23 cellular contexts compared by ENCODE assay signal in the genomic region with DNA sequence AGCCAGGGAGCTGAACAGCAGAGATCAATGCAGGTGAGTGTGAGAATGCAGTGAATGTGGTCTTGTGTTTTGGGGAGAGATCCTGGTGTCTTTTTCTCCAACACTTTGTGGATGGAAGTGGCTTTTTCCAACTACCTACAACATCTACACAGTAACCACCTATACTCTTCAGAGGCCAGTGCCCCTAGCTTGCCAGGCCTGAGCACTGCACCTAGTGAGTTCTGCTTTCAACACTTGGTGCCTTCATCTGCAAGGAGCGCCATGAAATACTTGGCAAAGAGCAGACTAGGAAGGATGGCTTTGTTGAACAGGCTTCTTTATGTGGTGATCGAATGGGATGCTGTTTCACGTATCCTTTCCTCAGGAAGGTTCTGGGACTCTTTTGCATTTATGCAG. TPM values are rescaled to one million over a fixed set of nuclear protein-coding genes. Genes with fewer than 3 reads are reported as not detected.
DNase-seq lines count a peak whose midpoint lies in the region; ATAC-seq, FAIRE-seq and TF ChIP-seq lines count a peak whose summit lies in the region.
"Had no signal": no experiment of that assay in that cellular context is flagged by ENCODE, and none has a peak within 500 bp of the region (broad histone marks: within the 10 kb centered on the region; RNA-seq: fewer than 3 reads in every experiment).

No MANE protein-coding gene starts in this region.

- POLR2A ChIA-PET in H1 (lab: Charles Lee; ENCODE audit: partially characterized antibody), result interaction anchor here (0.7 to 1.9 kb wide), 4 partner anchors 21 to 45 kb away, joined by 3 to 6 read pairs (median 5); a partner anchor contains a TSS

- no peak overlapping the region for H3K4ac ChIP-seq in H1 (replicated peaks; ENCODE audit: insufficient read length, low read depth, low read length)
- no peak overlapping the region for H3K4ac ChIP-seq in trophoblast cell (ENCODE audit: low read depth, low read length)

- H4K91ac ChIP-seq in H1 (replicated peaks; ENCODE audit: insufficient read length, low read length) (no peak overlapping the region), trophoblast cell (ENCODE audit: low read depth, low read length) (peak overlapping the region; percentile 31)

- H3K27ac ChIP-seq in breast epithelium (peak overlapping the region; percentile 34 to 77), mammary epithelial cell (ENCODE audit: insufficient read depth, low read depth, low read length) (no peak overlapping the region), H1 (ENCODE audit: low read depth, low read length) (no peak overlapping the region), trophoblast cell (ENCODE audit: low read depth, low read length) (peak overlapping the region; percentile 42), tibial nerve (no peak overlapping the region), heart left ventricle (no peak overlapping the region)
- H3K27ac ChIP-seq: Peyer's patch, SJCRH30 had no signal

- H2BK120ac ChIP-seq in H1 (replicated peaks; ENCODE audit: low read depth, low read length) (no peak overlapping the region), trophoblast cell (ENCODE audit: insufficient read depth, low read length, poor library complexity) (peak overlapping the region; percentile 10)

- TF ChIP-seq CTCF in breast epithelium (IDR thresholded peaks at IDR 0.05) (no peak), mammary epithelial cell (conservative IDR thresholded peaks at IDR 0.05 in 1 of 2, IDR thresholded peaks at IDR 0.05 in 1 of 2; ENCODE audit: extremely low read depth in 1 of 2, insufficient read depth in 1 of 2, low read depth in 1 of 2, low read length in 2 of 2) (no peak), H1 (IDR thresholded peaks at IDR 0.05; ENCODE audit: control extremely low read depth in 1 of 3, insufficient read depth in 1 of 3, low read depth in 1 of 3, low read length in 3 of 3) (no peak), tibial nerve (IDR thresholded peaks at IDR 0.05) (no peak), heart left ventricle (IDR thresholded peaks at IDR 0.05) (no peak)

- H2AK5ac ChIP-seq in H1 (ENCODE audit: low read depth, low read length) (no peak overlapping the region), trophoblast cell (ENCODE audit: low read length) (peak overlapping the region; percentile 65)

- H3K79me2 ChIP-seq in mammary epithelial cell (ENCODE audit: insufficient read depth, low read length) (no peaks in the 10 kb centered on the region), H1 (ENCODE audit: control insufficient read depth in 1 of 2, insufficient read depth in 2 of 2, low read length in 2 of 2) (no peaks in the 10 kb centered on the region), trophoblast cell (ENCODE audit: control insufficient read depth, insufficient read depth, low read length, poor library complexity) (no peaks in the 10 kb centered on the region)

- H3K36me3 ChIP-seq in breast epithelium (no peaks in the 10 kb centered on the region), mammary epithelial cell (ENCODE audit: insufficient read depth, low read length) (no peaks in the 10 kb centered on the region), H1 (ENCODE audit: control insufficient read depth in 2 of 4, insufficient read depth in 4 of 4, low read length in 3 of 4) (no peaks in the 10 kb centered on the region), trophoblast cell (ENCODE audit: control insufficient read depth in 1 of 2, insufficient read depth in 2 of 2, low read length in 2 of 2) (no peaks in the 10 kb centered on the region), tibial nerve (no peaks in the 10 kb centered on the region), heart left ventricle (no peaks in the 10 kb centered on the region)
- H3K36me3 ChIP-seq: Peyer's patch, SJCRH30 had no signal

- H2BK20ac ChIP-seq in H1 (ENCODE audit: low read length), result no peak overlapping the region

- H3K79me1 ChIP-seq in H1 (ENCODE audit: low read depth, low read length) (no peaks in the 10 kb centered on the region), trophoblast cell (ENCODE audit: low read length) (peaks cover 5% of the 10 kb centered on the region)

- dilution Hi-C loops in mammary epithelial cell (cut with HindIII; ENCODE audit: low sequenced_read_pairs), result no loop called here

- no peak overlapping the region for H2BK15ac ChIP-seq in H1 (ENCODE audit: low read length)

- no peaks in the 10 kb centered on the region for H4K20me1 ChIP-seq in mammary epithelial cell (ENCODE audit: insufficient read depth, low read length)
- H4K20me1 ChIP-seq in H1 (replicated peaks in 1 of 2; ENCODE audit: control insufficient read depth in 1 of 2, insufficient read depth in 2 of 2, low read length in 2 of 2), result no peaks in the 10 kb centered on the region

- H2BK5ac ChIP-seq in H1 (ENCODE audit: low read depth, low read length) (no peak overlapping the region), trophoblast cell (ENCODE audit: low read depth, low read length, poor library complexity) (peak overlapping the region; percentile 7)

- no peaks in the 10 kb centered on the region for H3K9me3 ChIP-seq in breast epithelium
- no peaks in the 10 kb centered on the region for H3K9me3 ChIP-seq in mammary epithelial cell (replicated peaks; ENCODE audit: insufficient read depth, low read length)
- H3K9me3 ChIP-seq in H1 (ENCODE audit: insufficient read depth in 2 of 2, low read depth in 1 of 2, low read length in 1 of 2), result no peaks in the 10 kb centered on the region
- H3K9me3 ChIP-seq in trophoblast cell (ENCODE audit: insufficient read depth, low read depth, low read length), result no peaks in the 10 kb centered on the region
- H3K9me3 ChIP-seq in tibial nerve, result no peaks in the 10 kb centered on the region
- no peaks in the 10 kb centered on the region for H3K9me3 ChIP-seq in heart left ventricle
- H3K9me3 ChIP-seq: Peyer's patch, SJCRH30 had no signal

- TF ChIP-seq POLR2A in breast epithelium (IDR thresholded peaks at IDR 0.05) (no peak), H1 (IDR thresholded peaks at IDR 0.05; ENCODE audit: control extremely low read depth in 1 of 2, low read depth in 2 of 2, low read length in 2 of 2) (no peak), tibial nerve (IDR thresholded peaks at IDR 0.05) (no peak), heart left ventricle (IDR thresholded peaks at IDR 0.05) (no peak)

- H3K14ac ChIP-seq in H1 (ENCODE audit: insufficient read length), result no peak overlapping the region
- peak overlapping the region; percentile 64 for H3K14ac ChIP-seq in trophoblast cell (ENCODE audit: low read length)

- H4K8ac ChIP-seq in H1 (ENCODE audit: extremely low read depth, insufficient read depth, low read length) (no peak overlapping the region), trophoblast cell (ENCODE audit: low read depth, low read length) (peak overlapping the region; percentile 14)

- 72% methylated on average over 3 of the region's 3 CpGs for WGBS in mammary epithelial cell (ENCODE audit: low coverage, missing lambda C conversion rate)
- 87% methylated on average over 3 of the region's 3 CpGs; no CpG with 5 or more reads in 1 of the 2 experiments for WGBS in H1 (ENCODE audit: extremely low coverage in 1 of 2, insufficient coverage in 1 of 2, insufficient read length in 1 of 2, insufficient replicate concordance in 2 of 2, low coverage in 1 of 2, low lambda C conversion rate in 2 of 2, missing lambda C conversion rate in 1 of 2), 2 experiments
- no CpG with 5 or more reads among the region's 3 CpGs for WGBS in trophoblast cell (ENCODE audit: extremely low coverage, insufficient coverage, insufficient read length)
- 93 to 94% methylated on average over 3 of the region's 3 CpGs for WGBS in tibial nerve, 2 donors
- 90 to 94% (median 93%) methylated on average over 3 of the region's 3 CpGs for WGBS in heart left ventricle, 4 donors

- H4K12ac ChIP-seq in trophoblast cell (ENCODE audit: low read depth, low read length), result no peak overlapping the region

- intact Hi-C loops in breast epithelium (cut with DNase I; ENCODE audit: low total_unique reads) (no loop called here), mammary epithelial cell (cut with micrococcal nuclease) (no loop called here), heart left ventricle (cut with DNase I) (no loop called here)

- H3K56ac ChIP-seq in H1 (replicated peaks; ENCODE audit: insufficient read length, low read depth, low read length), result no peak overlapping the region

- H2BK12ac ChIP-seq in H1 (ENCODE audit: low read depth, low read length) (no peak overlapping the region), trophoblast cell (ENCODE audit: low read length) (peak overlapping the region; percentile 5)

- in situ Hi-C loops in mammary epithelial cell (cut with MboI; ENCODE audit: low sequenced_read_pairs in 2 of 2), result no loop called here

- H3K4me1 ChIP-seq in breast epithelium (peaks cover 0 to 6% of the 10 kb centered on the region in 2 donors), mammary epithelial cell (ENCODE audit: insufficient read depth, low read length) (peaks cover 8% of the 10 kb centered on the region), H1 (replicated peaks in 1 of 4; ENCODE audit: control insufficient read depth in 3 of 4, insufficient read depth in 4 of 4, low read length in 3 of 4) (peaks cover 0 to 4% (median 3%) of the 10 kb centered on the region in 4 experiments; a peak in 6 of 7 replicates), trophoblast cell (ENCODE audit: control insufficient read depth in 1 of 2, insufficient read depth in 2 of 2, low read length in 2 of 2) (peaks cover 10 to 15% of the 10 kb centered on the region in 2 experiments), tibial nerve (no peaks in the 10 kb centered on the region), heart left ventricle (peaks cover 0 to 8% (median 0%) of the 10 kb centered on the region in 12 donors)
- H3K4me1 ChIP-seq: Peyer's patch had no signal

- no peak overlapping the region for H3K9ac ChIP-seq in mammary epithelial cell (ENCODE audit: insufficient read depth, low read length)
- H3K9ac ChIP-seq in H1 (replicated peaks in 1 of 4; ENCODE audit: extremely low read depth in 1 of 4, low read depth in 3 of 4, low read length in 3 of 4), result no peak overlapping the region
- no peak overlapping the region for H3K9ac ChIP-seq in trophoblast cell (ENCODE audit: low read length)

- no TSS peak for BruUV-seq in mammary epithelial cell (replicated peaks; lab: Mats Ljungman, UMichigan)

- H3K18ac ChIP-seq in H1 (ENCODE audit: extremely low read depth, low read length), result no peak overlapping the region
- H3K18ac ChIP-seq in trophoblast cell (ENCODE audit: low read length), result no peak overlapping the region

- ATAC-seq in GM21723 (IDR thresholded peaks at IDR 0.05; ENCODE audit: unreplicated experiment) (no peak), heart left ventricle (no peak)
- ATAC-seq: GM12878 had no signal

- H3K27me3 ChIP-seq in breast epithelium (no peaks in the 10 kb centered on the region), mammary epithelial cell (ENCODE audit: insufficient read depth, low read length) (no peaks in the 10 kb centered on the region), H1 (replicated peaks in 1 of 4; ENCODE audit: control insufficient read depth in 3 of 4, extremely low read depth in 1 of 4, insufficient read depth in 3 of 4, low read length in 3 of 4) (no peaks in the 10 kb centered on the region), trophoblast cell (ENCODE audit: insufficient read depth, low read length) (no peaks in the 10 kb centered on the region), tibial nerve (no peaks in the 10 kb centered on the region), heart left ventricle (no peaks in the 10 kb centered on the region)
- H3K27me3 ChIP-seq: Peyer's patch had no signal

- H2AFZ ChIP-seq in mammary epithelial cell (ENCODE audit: low read depth, low read length) (no peak overlapping the region), H1 (ENCODE audit: low read length) (peak overlapping the region; percentile 63), trophoblast cell (ENCODE audit: insufficient read depth, low read length, poor library complexity) (no peak overlapping the region)

- H3K4me2 ChIP-seq in mammary epithelial cell (ENCODE audit: insufficient read depth, low read depth, low read length), result no peak overlapping the region
- 0 out of 4 replicates have a peak overlapping the region, but pooled peaks have one; percentile 14 to 26 for H3K4me2 ChIP-seq in H1 (ENCODE audit: insufficient read depth in 1 of 2, low read depth in 2 of 2, low read length in 2 of 2)
- H3K4me2 ChIP-seq in trophoblast cell (ENCODE audit: low read length), result peak overlapping the region; percentile 42

- CTCF ChIA-PET in mammary epithelial cell (lab: Charles Lee; ENCODE audit: low non-redundant PET), result no interaction called here
- CTCF ChIA-PET in H1 (lab: Charles Lee; ENCODE audit: partially characterized antibody), result interaction anchor here (0.9 to 1.2 kb wide), 4 partner anchors 8 to 354 kb away, joined by 3 read pairs; no protein-coding TSS in a partner anchor

- H3K23ac ChIP-seq in H1 (ENCODE audit: insufficient read length) (no peak overlapping the region), trophoblast cell (ENCODE audit: low read length) (no peak overlapping the region)

- DNase-seq in breast epithelium (ENCODE audit: low spot score in 2 of 2), result no peak
- DNase-seq in mammary epithelial cell, result no peak
- no peak for DNase-seq in H1 (ENCODE audit: low read depth in 1 of 2, low spot score in 2 of 2)
- DNase-seq in trophoblast cell, result no peak
- no peak for DNase-seq in DMS53 treated with DMSO at 0.1 percent for 48 hours (lab: John Stamatoyannopoulos, UW; ENCODE audit: unreplicated experiment)
- no peak for DNase-seq in tibial nerve (ENCODE audit: low spot score in 2 of 2)
- no peak for DNase-seq in heart left ventricle
- DNase-seq: 8988T, AML-193, DMS 273 treated with DMSO at 0.1 percent for 48 hours, DND-41, GOT3, KBM-7, MM.1S, NCI-H1092, NCI-H1436, NCI-H1930, NCI-H2227 treated with DMSO at 0.1 percent for 48 hours, NCI-H748 treated with DMSO at 0.1 percent for 48 hours, Peyer's patch, SJCRH30 had no signal

- H4K5ac ChIP-seq in H1 (ENCODE audit: insufficient read length, low read depth, low read length), result no peak overlapping the region

- H3K23me2 ChIP-seq in H1 (ENCODE audit: low read depth, low read length), result no peaks in the 10 kb centered on the region

- no peak overlapping the region for H3K4me3 ChIP-seq in breast epithelium
- H3K4me3 ChIP-seq in mammary epithelial cell (replicated peaks in 1 of 3; ENCODE audit: insufficient read depth in 1 of 3, low read depth in 2 of 3, low read length in 3 of 3), result no peak overlapping the region
- no peak overlapping the region for H3K4me3 ChIP-seq in H1 (ENCODE audit: extremely low read depth in 1 of 4, insufficient read depth in 2 of 4, low read depth in 3 of 4, low read length in 4 of 4)
- H3K4me3 ChIP-seq in trophoblast cell (ENCODE audit: low read depth, low read length), result no peak overlapping the region
- H3K4me3 ChIP-seq in tibial nerve, result no peak overlapping the region
- no peak overlapping the region for H3K4me3 ChIP-seq in heart left ventricle
- H3K4me3 ChIP-seq: GM12878, Peyer's patch, SJCRH30 had no signal

- no peak for TF ChIP-seq RAD21 in H1 (IDR thresholded peaks at IDR 0.05 in 1 of 2, conservative IDR thresholded peaks at IDR 0.05 in 1 of 2; ENCODE audit: low read depth in 2 of 2, low read length in 2 of 2)

- peak; percentile 19 for FAIRE-seq in H1 (lab: Jason Lieb, UNC)
- FAIRE-seq: GM12878 had no signal

- TF ChIP-seq EP300 in H1 (IDR thresholded peaks at IDR 0.05; ENCODE audit: borderline replicate concordance in 1 of 2, low read depth in 2 of 2, low read length in 2 of 2), result no peak
- no peak for TF ChIP-seq EP300 in tibial nerve (IDR thresholded peaks at IDR 0.05)

RNA-seq across cellular contexts. Expression of a gene that starts 21.3 kb away (rescaled TPM):
- total RNA-seq in breast epithelium, result 100 to 1,000 TPM; 185 to 269 (median 262) TPM
- total RNA-seq in mammary epithelial cell, result 100 to 1,000 TPM in 1 of 2 donors, 10 to 100 TPM in 1; 78.0 to 273 TPM
- 192 TPM for polyA plus RNA-seq in mammary epithelial cell
- polyA minus RNA-seq in mammary epithelial cell, result 58.7 TPM
- 757 and 776 TPM in 2 replicates for total RNA-seq in H1 (2021; fragmentation: NEBNext Ultra II Directional; extraction: Animal tissue kit (Norgen Biotek cat#: 25700))
- polyA plus RNA-seq in H1 (2011; rRNA removed), result 67.8 and 123 TPM in 2 replicates
- 303 TPM for polyA plus RNA-seq in H1 (2011; cell fraction: cytosol; rRNA removed)
- polyA plus RNA-seq in H1 (2011; cell fraction: nucleus; rRNA removed), result 62.1 TPM
- polyA plus RNA-seq in H1 (2012, experiment 1 of 2), result 583 to 967 TPM (median 661 TPM) in 4 replicates
- 172 TPM for polyA plus RNA-seq in H1 (2012, experiment 2 of 2)
- 859 TPM for polyA plus RNA-seq in H1 (2013, experiment 1 of 2)
- polyA plus RNA-seq in H1 (2013, experiment 2 of 2), result 868 TPM
- polyA minus RNA-seq in H1 (2011; rRNA and poly(A)+ RNA removed), result 56.3 and 62.2 TPM in 2 replicates
- 212 TPM for polyA minus RNA-seq in H1 (2011; cell fraction: cytosol; rRNA and poly(A)+ RNA removed)
- polyA minus RNA-seq in H1 (2011; cell fraction: nucleus; rRNA and poly(A)+ RNA removed), result 96.1 TPM
- 521 and 556 TPM in 2 replicates for polyA plus RNA-seq in trophoblast cell (2013)
- total RNA-seq in tibial nerve, result 100 to 1,000 TPM; 105 to 255 (median 186) TPM
- 100 to 1,000 TPM; 137 to 215 (median 164) TPM for total RNA-seq in heart left ventricle
- 100 to 1,000 TPM; 236 to 361 TPM for polyA plus RNA-seq in heart left ventricle

Comparison
In these comparisons a context has a peak if more than half of its experiments do, and no peak if none do; other contexts are left out.
1. H3K27ac ChIP-seq: peak in breast epithelium (2 of 2) and trophoblast cell (single experiment); none in mammary epithelial cell (single experiment), H1 (single experiment), tibial nerve (0 of 4) and heart left ventricle (0 of 12).